8 cellular contexts compared by ENCODE assay signal in genomic region chr14:102544745-102545460, GRCh38. TPM values are rescaled to one million over a fixed set of nuclear protein-coding genes. Genes with fewer than 3 reads are reported as not detected.
DNase-seq lines count a peak whose midpoint lies in the region; ATAC-seq, FAIRE-seq and TF ChIP-seq lines count a peak whose summit lies in the region.

No MANE protein-coding gene starts in this region.

- H3K27me3 Mint-ChIP-seq in effector memory CD8-positive, alpha-beta T cell: peaks cover 31 to 60% of the 10 kb centered on the region in 2 donors

- H3K4me3 ChIP-seq in Peyer's patch (peak overlapping the region; percentile 24 to 48 (median 42)), pancreas (peak overlapping the region in 1 of 4 donors; percentile 23), uterus (no peak overlapping the region)

- TF ChIP-seq CTCF in GM13976 (IDR thresholded peaks at IDR 0.05; ENCODE audit: borderline replicate concordance, control extremely low read depth, extremely low read depth, insufficient read depth, missing control alignments) (no peak), Peyer's patch (IDR thresholded peaks at IDR 0.05) (no peak), pancreas (IDR thresholded peaks at IDR 0.05) (no peak), uterus (IDR thresholded peaks at IDR 0.05) (no peak)

- peaks cover 3 to 7% of the 10 kb centered on the region in 2 donors for H3K4me1 Mint-ChIP-seq in effector memory CD8-positive, alpha-beta T cell (ENCODE audit: low read depth in 2 of 2)

- intact Hi-C loops in pancreas (cut with DNase I) (no loop called here), uterus (cut with DNase I; ENCODE audit: low total_unique reads) (no loop called here)

- H3K36me3 ChIP-seq in Peyer's patch (no peaks in the 10 kb centered on the region), pancreas (no peaks in the 10 kb centered on the region), uterus (no peaks in the 10 kb centered on the region)

- H3K27ac ChIP-seq in Peyer's patch (peak overlapping the region in 3 of 4 donors; percentile 81 to 89 (median 89)), pancreas (no peak overlapping the region), uterus (no peak overlapping the region)

- H3K4me3 Mint-ChIP-seq in effector memory CD8-positive, alpha-beta T cell: peak overlapping the region; percentile 63 to 69

- 17% methylated on average over 42 to 66 of the region's 66 CpGs for WGBS in pancreas, 2 donors

- TF ChIP-seq POLR2A in Peyer's patch (IDR thresholded peaks at IDR 0.05) (peak; percentile 44 to 75), uterus (IDR thresholded peaks at IDR 0.05) (no peak)

- no peak overlapping the region for H3K27ac Mint-ChIP-seq in effector memory CD8-positive, alpha-beta T cell

- ATAC-seq in effector memory CD8-positive, alpha-beta T cell (replicated peaks): peak; percentile 76
- ATAC-seq in pancreas (peak in 3 of 4 donors; percentile 15 to 30 (median 17)), HG03457 (IDR thresholded peaks at IDR 0.05; ENCODE audit: unreplicated experiment) (no peak), HG02678 (IDR thresholded peaks at IDR 0.05; ENCODE audit: unreplicated experiment) (no peak)

- in situ Hi-C loops in GM13976 (cut with MboI; ENCODE audit: low sequenced_read_pairs, unreplicated experiment): no loop called here

- no peaks in the 10 kb centered on the region for H3K27me3 ChIP-seq in Peyer's patch
- H3K27me3 ChIP-seq in pancreas: peaks cover 0 to 9% (median 0%) of the 10 kb centered on the region in 4 donors
- H3K27me3 ChIP-seq in uterus: peaks cover 0 to 6% of the 10 kb centered on the region in 2 donors

- H3K36me3 Mint-ChIP-seq in effector memory CD8-positive, alpha-beta T cell (ENCODE audit: insufficient read depth): no peaks in the 10 kb centered on the region

- no peaks in the 10 kb centered on the region for H3K9me3 Mint-ChIP-seq in effector memory CD8-positive, alpha-beta T cell

- peak; percentile 55 for DNase-seq in GM13976 (ENCODE audit: low spot score)
- DNase-seq in Peyer's patch: peak in 2 of 3 donors; percentile 86 to 90
- DNase-seq in effector memory CD8-positive, alpha-beta T cell: peak in 2 of 3 experiments; percentile 5 to 27
- no peak for DNase-seq in pancreas
- no peak for DNase-seq in uterus
- DNase-seq in hypothalamus (lab: John Stamatoyannopoulos, UW): no peak

- no peak for FAIRE-seq in pancreas (lab: Jason Lieb, UNC)

- no peaks in the 10 kb centered on the region for H3K9me3 ChIP-seq in Peyer's patch
- H3K9me3 ChIP-seq in pancreas: no peaks in the 10 kb centered on the region
- H3K9me3 ChIP-seq in uterus: no peaks in the 10 kb centered on the region

- H3K4me1 ChIP-seq in Peyer's patch: peaks cover 0 to 28% (median 6%) of the 10 kb centered on the region in 4 donors
- no peaks in the 10 kb centered on the region for H3K4me1 ChIP-seq in pancreas
- H3K4me1 ChIP-seq in uterus: peaks cover 0 to 6% of the 10 kb centered on the region in 2 donors

RNA-seq across cellular contexts. Expression of gene ANKRD9, which starts 35.3 kb away (rescaled TPM):
- total RNA-seq in Peyer's patch (100 to 1,000 TPM in 3 of 4 donors, 10 to 100 TPM in 1; 52.8 to 450 (median 392) TPM), pancreas (10 to 100 TPM in 1 of 6 donors, 1 to 10 TPM in 5; 7.6 to 14.4 (median 9.4) TPM), uterus (10 to 100 TPM in 1 of 4 donors, 1 to 10 TPM in 3; 1.8 to 16.5 (median 7.5) TPM)
- 1 to 10 TPM; 5.4 to 7.1 TPM for polyA plus RNA-seq in pancreas

RNA-seq across cellular contexts. Expression of gene RCOR1, which starts 47.5 kb away (rescaled TPM):
- total RNA-seq in Peyer's patch (10 to 100 TPM; 16.5 to 26.3 (median 21.1) TPM), pancreas (10 to 100 TPM in 1 of 6 donors, 1 to 10 TPM in 5; 4.4 to 13.5 (median 6.8) TPM), uterus (10 to 100 TPM in 2 of 4 donors, 1 to 10 TPM in 2; 3.3 to 40.0 (median 19.7) TPM)
- polyA plus RNA-seq in pancreas: 1 to 10 TPM; 2.8 to 7.2 TPM

Comparison
In these comparisons a context has a peak if more than half of its experiments do, and no peak if none do; other contexts are left out.
1. DNase-seq: peak in GM13976 (single experiment), Peyer's patch (2 of 3) and effector memory CD8-positive, alpha-beta T cell (2 of 3); none in pancreas (0 of 6), uterus (0 of 2) and hypothalamus (0 of 51).
2. H3K27ac ChIP-seq: peak in Peyer's patch (3 of 4); none in pancreas (0 of 4) and uterus (0 of 2).
3. H3K4me3 ChIP-seq: peak in Peyer's patch (4 of 4); none in uterus (0 of 2).
4. POLR2A ChIP-seq: peak in Peyer's patch (2 of 2); none in uterus (0 of 2).
5. ATAC-seq: peak in effector memory CD8-positive, alpha-beta T cell (single experiment) and pancreas (3 of 4); none in HG03457 (single experiment) and HG02678 (single experiment).